ENCODE assay signal across 1 cellular context in genomic region chr13:30253830-30254229, GRCh38.
TF ChIP-seq lines count a peak whose summit lies in the region.

No MANE protein-coding gene starts in this region.

TF ChIP-seq in K562, 482 proteins besides CTCF, POLR2A, EP300 and RAD21:
- TF ChIP-seq ZC3H8 (IDR thresholded peaks at IDR 0.05) (no peak), EWSR1 (IDR thresholded peaks at IDR 0.05; ENCODE audit: borderline replicate concordance, low read depth, partially characterized antibody) (no peak), ZNF217 (CRISPR knock-in tag; IDR thresholded peaks at IDR 0.05) (no peak), SP2 (IDR thresholded peaks at IDR 0.05; ENCODE audit: extremely low read depth, low read depth, low read length, poor library complexity, severe bottlenecking) (no peak), ATF7 (IDR thresholded peaks at IDR 0.05) (no peak)
- TF ChIP-seq, protein P1, sequence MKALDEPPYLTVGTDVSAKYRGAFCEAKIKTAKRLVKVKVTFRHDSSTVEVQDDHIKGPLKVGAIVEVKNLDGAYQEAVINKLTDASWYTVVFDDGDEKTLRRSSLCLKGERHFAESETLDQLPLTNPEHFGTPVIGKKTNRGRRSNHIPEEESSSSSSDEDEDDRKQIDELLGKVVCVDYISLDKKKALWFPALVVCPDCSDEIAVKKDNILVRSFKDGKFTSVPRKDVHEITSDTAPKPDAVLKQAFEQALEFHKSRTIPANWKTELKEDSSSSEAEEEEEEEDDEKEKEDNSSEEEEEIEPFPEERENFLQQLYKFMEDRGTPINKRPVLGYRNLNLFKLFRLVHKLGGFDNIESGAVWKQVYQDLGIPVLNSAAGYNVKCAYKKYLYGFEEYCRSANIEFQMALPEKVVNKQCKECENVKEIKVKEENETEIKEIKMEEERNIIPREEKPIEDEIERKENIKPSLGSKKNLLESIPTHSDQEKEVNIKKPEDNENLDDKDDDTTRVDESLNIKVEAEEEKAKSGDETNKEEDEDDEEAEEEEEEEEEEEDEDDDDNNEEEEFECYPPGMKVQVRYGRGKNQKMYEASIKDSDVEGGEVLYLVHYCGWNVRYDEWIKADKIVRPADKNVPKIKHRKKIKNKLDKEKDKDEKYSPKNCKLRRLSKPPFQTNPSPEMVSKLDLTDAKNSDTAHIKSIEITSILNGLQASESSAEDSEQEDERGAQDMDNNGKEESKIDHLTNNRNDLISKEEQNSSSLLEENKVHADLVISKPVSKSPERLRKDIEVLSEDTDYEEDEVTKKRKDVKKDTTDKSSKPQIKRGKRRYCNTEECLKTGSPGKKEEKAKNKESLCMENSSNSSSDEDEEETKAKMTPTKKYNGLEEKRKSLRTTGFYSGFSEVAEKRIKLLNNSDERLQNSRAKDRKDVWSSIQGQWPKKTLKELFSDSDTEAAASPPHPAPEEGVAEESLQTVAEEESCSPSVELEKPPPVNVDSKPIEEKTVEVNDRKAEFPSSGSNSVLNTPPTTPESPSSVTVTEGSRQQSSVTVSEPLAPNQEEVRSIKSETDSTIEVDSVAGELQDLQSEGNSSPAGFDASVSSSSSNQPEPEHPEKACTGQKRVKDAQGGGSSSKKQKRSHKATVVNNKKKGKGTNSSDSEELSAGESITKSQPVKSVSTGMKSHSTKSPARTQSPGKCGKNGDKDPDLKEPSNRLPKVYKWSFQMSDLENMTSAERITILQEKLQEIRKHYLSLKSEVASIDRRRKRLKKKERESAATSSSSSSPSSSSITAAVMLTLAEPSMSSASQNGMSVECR (CRISPR knock-in tag; IDR thresholded peaks at IDR 0.05): no peak
- TF ChIP-seq, protein P2, sequence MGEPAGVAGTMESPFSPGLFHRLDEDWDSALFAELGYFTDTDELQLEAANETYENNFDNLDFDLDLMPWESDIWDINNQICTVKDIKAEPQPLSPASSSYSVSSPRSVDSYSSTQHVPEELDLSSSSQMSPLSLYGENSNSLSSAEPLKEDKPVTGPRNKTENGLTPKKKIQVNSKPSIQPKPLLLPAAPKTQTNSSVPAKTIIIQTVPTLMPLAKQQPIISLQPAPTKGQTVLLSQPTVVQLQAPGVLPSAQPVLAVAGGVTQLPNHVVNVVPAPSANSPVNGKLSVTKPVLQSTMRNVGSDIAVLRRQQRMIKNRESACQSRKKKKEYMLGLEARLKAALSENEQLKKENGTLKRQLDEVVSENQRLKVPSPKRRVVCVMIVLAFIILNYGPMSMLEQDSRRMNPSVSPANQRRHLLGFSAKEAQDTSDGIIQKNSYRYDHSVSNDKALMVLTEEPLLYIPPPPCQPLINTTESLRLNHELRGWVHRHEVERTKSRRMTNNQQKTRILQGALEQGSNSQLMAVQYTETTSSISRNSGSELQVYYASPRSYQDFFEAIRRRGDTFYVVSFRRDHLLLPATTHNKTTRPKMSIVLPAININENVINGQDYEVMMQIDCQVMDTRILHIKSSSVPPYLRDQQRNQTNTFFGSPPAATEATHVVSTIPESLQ (CRISPR knock-in tag; IDR thresholded peaks at IDR 0.05): no peak
- TF ChIP-seq, protein P3, sequence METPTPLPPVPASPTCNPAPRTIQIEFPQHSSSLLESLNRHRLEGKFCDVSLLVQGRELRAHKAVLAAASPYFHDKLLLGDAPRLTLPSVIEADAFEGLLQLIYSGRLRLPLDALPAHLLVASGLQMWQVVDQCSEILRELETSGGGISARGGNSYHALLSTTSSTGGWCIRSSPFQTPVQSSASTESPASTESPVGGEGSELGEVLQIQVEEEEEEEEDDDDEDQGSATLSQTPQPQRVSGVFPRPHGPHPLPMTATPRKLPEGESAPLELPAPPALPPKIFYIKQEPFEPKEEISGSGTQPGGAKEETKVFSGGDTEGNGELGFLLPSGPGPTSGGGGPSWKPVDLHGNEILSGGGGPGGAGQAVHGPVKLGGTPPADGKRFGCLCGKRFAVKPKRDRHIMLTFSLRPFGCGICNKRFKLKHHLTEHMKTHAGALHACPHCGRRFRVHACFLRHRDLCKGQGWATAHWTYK (CRISPR knock-in tag; IDR thresholded peaks at IDR 0.05): no peak
- TF ChIP-seq, protein P4, sequence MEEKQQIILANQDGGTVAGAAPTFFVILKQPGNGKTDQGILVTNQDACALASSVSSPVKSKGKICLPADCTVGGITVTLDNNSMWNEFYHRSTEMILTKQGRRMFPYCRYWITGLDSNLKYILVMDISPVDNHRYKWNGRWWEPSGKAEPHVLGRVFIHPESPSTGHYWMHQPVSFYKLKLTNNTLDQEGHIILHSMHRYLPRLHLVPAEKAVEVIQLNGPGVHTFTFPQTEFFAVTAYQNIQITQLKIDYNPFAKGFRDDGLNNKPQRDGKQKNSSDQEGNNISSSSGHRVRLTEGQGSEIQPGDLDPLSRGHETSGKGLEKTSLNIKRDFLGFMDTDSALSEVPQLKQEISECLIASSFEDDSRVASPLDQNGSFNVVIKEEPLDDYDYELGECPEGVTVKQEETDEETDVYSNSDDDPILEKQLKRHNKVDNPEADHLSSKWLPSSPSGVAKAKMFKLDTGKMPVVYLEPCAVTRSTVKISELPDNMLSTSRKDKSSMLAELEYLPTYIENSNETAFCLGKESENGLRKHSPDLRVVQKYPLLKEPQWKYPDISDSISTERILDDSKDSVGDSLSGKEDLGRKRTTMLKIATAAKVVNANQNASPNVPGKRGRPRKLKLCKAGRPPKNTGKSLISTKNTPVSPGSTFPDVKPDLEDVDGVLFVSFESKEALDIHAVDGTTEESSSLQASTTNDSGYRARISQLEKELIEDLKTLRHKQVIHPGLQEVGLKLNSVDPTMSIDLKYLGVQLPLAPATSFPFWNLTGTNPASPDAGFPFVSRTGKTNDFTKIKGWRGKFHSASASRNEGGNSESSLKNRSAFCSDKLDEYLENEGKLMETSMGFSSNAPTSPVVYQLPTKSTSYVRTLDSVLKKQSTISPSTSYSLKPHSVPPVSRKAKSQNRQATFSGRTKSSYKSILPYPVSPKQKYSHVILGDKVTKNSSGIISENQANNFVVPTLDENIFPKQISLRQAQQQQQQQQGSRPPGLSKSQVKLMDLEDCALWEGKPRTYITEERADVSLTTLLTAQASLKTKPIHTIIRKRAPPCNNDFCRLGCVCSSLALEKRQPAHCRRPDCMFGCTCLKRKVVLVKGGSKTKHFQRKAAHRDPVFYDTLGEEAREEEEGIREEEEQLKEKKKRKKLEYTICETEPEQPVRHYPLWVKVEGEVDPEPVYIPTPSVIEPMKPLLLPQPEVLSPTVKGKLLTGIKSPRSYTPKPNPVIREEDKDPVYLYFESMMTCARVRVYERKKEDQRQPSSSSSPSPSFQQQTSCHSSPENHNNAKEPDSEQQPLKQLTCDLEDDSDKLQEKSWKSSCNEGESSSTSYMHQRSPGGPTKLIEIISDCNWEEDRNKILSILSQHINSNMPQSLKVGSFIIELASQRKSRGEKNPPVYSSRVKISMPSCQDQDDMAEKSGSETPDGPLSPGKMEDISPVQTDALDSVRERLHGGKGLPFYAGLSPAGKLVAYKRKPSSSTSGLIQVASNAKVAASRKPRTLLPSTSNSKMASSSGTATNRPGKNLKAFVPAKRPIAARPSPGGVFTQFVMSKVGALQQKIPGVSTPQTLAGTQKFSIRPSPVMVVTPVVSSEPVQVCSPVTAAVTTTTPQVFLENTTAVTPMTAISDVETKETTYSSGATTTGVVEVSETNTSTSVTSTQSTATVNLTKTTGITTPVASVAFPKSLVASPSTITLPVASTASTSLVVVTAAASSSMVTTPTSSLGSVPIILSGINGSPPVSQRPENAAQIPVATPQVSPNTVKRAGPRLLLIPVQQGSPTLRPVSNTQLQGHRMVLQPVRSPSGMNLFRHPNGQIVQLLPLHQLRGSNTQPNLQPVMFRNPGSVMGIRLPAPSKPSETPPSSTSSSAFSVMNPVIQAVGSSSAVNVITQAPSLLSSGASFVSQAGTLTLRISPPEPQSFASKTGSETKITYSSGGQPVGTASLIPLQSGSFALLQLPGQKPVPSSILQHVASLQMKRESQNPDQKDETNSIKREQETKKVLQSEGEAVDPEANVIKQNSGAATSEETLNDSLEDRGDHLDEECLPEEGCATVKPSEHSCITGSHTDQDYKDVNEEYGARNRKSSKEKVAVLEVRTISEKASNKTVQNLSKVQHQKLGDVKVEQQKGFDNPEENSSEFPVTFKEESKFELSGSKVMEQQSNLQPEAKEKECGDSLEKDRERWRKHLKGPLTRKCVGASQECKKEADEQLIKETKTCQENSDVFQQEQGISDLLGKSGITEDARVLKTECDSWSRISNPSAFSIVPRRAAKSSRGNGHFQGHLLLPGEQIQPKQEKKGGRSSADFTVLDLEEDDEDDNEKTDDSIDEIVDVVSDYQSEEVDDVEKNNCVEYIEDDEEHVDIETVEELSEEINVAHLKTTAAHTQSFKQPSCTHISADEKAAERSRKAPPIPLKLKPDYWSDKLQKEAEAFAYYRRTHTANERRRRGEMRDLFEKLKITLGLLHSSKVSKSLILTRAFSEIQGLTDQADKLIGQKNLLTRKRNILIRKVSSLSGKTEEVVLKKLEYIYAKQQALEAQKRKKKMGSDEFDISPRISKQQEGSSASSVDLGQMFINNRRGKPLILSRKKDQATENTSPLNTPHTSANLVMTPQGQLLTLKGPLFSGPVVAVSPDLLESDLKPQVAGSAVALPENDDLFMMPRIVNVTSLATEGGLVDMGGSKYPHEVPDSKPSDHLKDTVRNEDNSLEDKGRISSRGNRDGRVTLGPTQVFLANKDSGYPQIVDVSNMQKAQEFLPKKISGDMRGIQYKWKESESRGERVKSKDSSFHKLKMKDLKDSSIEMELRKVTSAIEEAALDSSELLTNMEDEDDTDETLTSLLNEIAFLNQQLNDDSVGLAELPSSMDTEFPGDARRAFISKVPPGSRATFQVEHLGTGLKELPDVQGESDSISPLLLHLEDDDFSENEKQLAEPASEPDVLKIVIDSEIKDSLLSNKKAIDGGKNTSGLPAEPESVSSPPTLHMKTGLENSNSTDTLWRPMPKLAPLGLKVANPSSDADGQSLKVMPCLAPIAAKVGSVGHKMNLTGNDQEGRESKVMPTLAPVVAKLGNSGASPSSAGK (IDR thresholded peaks at IDR 0.05): no peak
